14 cellular contexts compared by ENCODE assay signal in the genomic region with DNA sequence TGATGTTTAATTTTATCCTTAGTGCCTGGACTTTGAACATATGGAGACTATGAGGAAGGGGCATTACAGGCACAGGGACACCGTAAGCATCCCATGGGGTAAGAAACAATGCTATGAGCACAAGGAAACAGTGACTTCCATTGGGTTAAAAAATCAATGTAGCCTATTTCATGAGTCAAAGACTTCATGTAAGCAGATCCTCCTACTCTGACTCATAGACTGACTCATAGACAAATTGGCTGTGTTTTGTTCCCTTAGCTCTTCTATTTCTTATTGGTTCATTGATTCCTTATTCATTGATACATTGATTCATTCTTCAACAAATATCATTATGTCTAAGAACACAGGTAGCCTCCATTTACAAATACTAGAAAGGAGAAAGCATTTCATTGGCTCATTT.
DNase-seq lines count a peak whose midpoint lies in the region; ATAC-seq and TF ChIP-seq lines count a peak whose summit lies in the region.
"Had no signal": no experiment of that assay in that cellular context is flagged by ENCODE, and none has a peak within 500 bp of the region (broad histone marks: within the 10 kb centered on the region; RNA-seq: fewer than 3 reads in every experiment).

No MANE protein-coding gene starts in this region.

- H3K4me1 ChIP-seq in IMR-90 (ENCODE audit: control insufficient read depth, insufficient read depth, low read length), result peaks cover 7% of the 10 kb centered on the region
- H3K4me1 ChIP-seq in mesenchymal stem cell (ENCODE audit: control insufficient read depth, insufficient read depth, low read depth, low read length), result peaks cover 3% of the 10 kb centered on the region
- H3K4me1 ChIP-seq: BLaER1, heart left ventricle had no signal

- H3K4ac ChIP-seq in IMR-90 (ENCODE audit: low read depth, low read length) (peak overlapping the region; percentile 71), mesenchymal stem cell (ENCODE audit: low read depth in 1 of 2, low read length in 2 of 2) (no peak overlapping the region)

- H3K9me3 ChIP-seq in IMR-90 (ENCODE audit: control insufficient read depth, insufficient read depth, low read length) (no peaks in the 10 kb centered on the region), mesenchymal stem cell (ENCODE audit: control insufficient read depth, low read length) (no peaks in the 10 kb centered on the region)
- H3K9me3 ChIP-seq: BLaER1, heart left ventricle, thoracic aorta had no signal

- H2BK15ac ChIP-seq in IMR-90 (ENCODE audit: low read depth, low read length), result 0 out of 3 replicates have a peak overlapping the region, but pooled peaks have one; percentile 13
- H2BK15ac ChIP-seq in mesenchymal stem cell (ENCODE audit: low read depth, poor library complexity, severe bottlenecking), result no peak overlapping the region

- no peak for TF ChIP-seq CTCF in IMR-90 (conservative IDR thresholded peaks at IDR 0.05; ENCODE audit: low read depth, low read length)
- no peak for TF ChIP-seq CTCF in cardiac fibroblast (IDR thresholded peaks at IDR 0.05; ENCODE audit: low read depth, low read length)

- H2AK5ac ChIP-seq in IMR-90 (ENCODE audit: low read depth, low read length) (peak overlapping the region; percentile 46; the same call in 1 of the 2 replicates), mesenchymal stem cell (ENCODE audit: low read length, severe bottlenecking) (no peak overlapping the region)

- H3K9ac ChIP-seq in IMR-90 (ENCODE audit: low read depth, low read length) (no peak overlapping the region), mesenchymal stem cell (ENCODE audit: low read length) (peak overlapping the region; percentile 80)
- H3K9ac ChIP-seq: BLaER1 had no signal

- H2BK5ac ChIP-seq in IMR-90 (ENCODE audit: low read depth, low read length, poor library complexity, severe bottlenecking) (peak overlapping the region; percentile 85), mesenchymal stem cell (ENCODE audit: low read depth, low read length, poor library complexity, severe bottlenecking) (no peak overlapping the region)

- ATAC-seq in IMR-90 (ENCODE audit: low read depth), result peak; percentile 74
- no peak for ATAC-seq in HG03039 (IDR thresholded peaks at IDR 0.05; ENCODE audit: unreplicated experiment)
- ATAC-seq in activated CD4-positive, CD25-positive, alpha-beta regulatory T cell treated with anti-CD3 and anti-CD28 coated beads, Interleukin-2, amount 50 U/mL, for 24 hours, result no peak
- ATAC-seq: heart left ventricle had no signal

- intact Hi-C loops in IMR-90 (cut with micrococcal nuclease), result loop anchor here (5.0 to 10.0 kb wide), 2 partner anchors 103 to 341 kb away; no protein-coding TSS in a partner anchor

- H2BK12ac ChIP-seq in mesenchymal stem cell (ENCODE audit: low read length in 2 of 2), result no peak overlapping the region

- H3K27me3 ChIP-seq in IMR-90 (ENCODE audit: control insufficient read depth, insufficient read depth, low read length) (no peaks in the 10 kb centered on the region), mesenchymal stem cell (ENCODE audit: control insufficient read depth in 1 of 2, insufficient read depth in 1 of 2, low read length in 2 of 2) (no peaks in the 10 kb centered on the region)
- H3K27me3 ChIP-seq: BLaER1, heart left ventricle had no signal

- H3K27ac ChIP-seq in IMR-90 (ENCODE audit: insufficient read depth, low read length) (no peak overlapping the region), mesenchymal stem cell (ENCODE audit: low read length, poor library complexity, severe bottlenecking) (peak overlapping the region; percentile 45)
- H3K27ac ChIP-seq: BLaER1, heart left ventricle, thoracic aorta had no signal

- POLR2A ChIA-PET in IMR-90 (lab: Charles Lee; ENCODE audit: unreplicated experiment), result no interaction called here

- H3K4me3 ChIP-seq in IMR-90 (ENCODE audit: insufficient read depth, low read depth, low read length) (no peak overlapping the region), cardiac fibroblast (replicated peaks in 1 of 2; ENCODE audit: low read depth in 2 of 2, low read length in 2 of 2) (no peak overlapping the region), mesenchymal stem cell (ENCODE audit: insufficient read depth in 1 of 2, low read depth in 1 of 2, low read length in 2 of 2) (no peak overlapping the region)
- H3K4me3 ChIP-seq: BLaER1, heart left ventricle, thoracic aorta had no signal

- BruUV-seq in IMR-90 (replicated peaks; lab: Mats Ljungman, UMichigan), result no TSS peak

- H4K8ac ChIP-seq in IMR-90 (ENCODE audit: low read depth in 2 of 2, low read length in 2 of 2), result peak overlapping the region in 1 of 2 experiments; percentile 72; a peak in 1 of 4 replicates
- H4K8ac ChIP-seq in mesenchymal stem cell (ENCODE audit: low read length), result no peak overlapping the region

- no CpG with 5 or more reads among the region's 1 CpG for WGBS in IMR-90 (ENCODE audit: extremely low coverage in 2 of 2, insufficient read length in 1 of 2), 2 experiments
- 50% methylated on average over 1 of the region's 1 CpG for WGBS in mesenchymal stem cell

- H2BK20ac ChIP-seq in IMR-90 (ENCODE audit: low read depth, low read length), result peak overlapping the region; percentile 85; the same call in 1 of the 2 replicates

- no peaks in the 10 kb centered on the region for H4K20me1 ChIP-seq in IMR-90 (ENCODE audit: insufficient read depth, low read length)
- H4K20me1 ChIP-seq: BLaER1 had no signal

- no peak for TF ChIP-seq POLR2A in IMR-90 (IDR thresholded peaks at IDR 0.05; ENCODE audit: low read depth, low read length)

- no peaks in the 10 kb centered on the region for H3K36me3 ChIP-seq in IMR-90 (ENCODE audit: control insufficient read depth, insufficient read depth, low read length)
- H3K36me3 ChIP-seq in mesenchymal stem cell (ENCODE audit: control insufficient read depth in 1 of 2, insufficient read depth in 2 of 2, low read depth in 1 of 2, low read length in 2 of 2), result no peaks in the 10 kb centered on the region
- H3K36me3 ChIP-seq: BLaER1, heart left ventricle, thoracic aorta had no signal

- H3K18ac ChIP-seq in IMR-90 (ENCODE audit: low read depth, low read length) (peak overlapping the region; percentile 20; the same call in 1 of the 2 replicates), mesenchymal stem cell (ENCODE audit: low read depth in 1 of 2, low read length in 2 of 2) (no peak overlapping the region)

- H3K9me1 ChIP-seq in IMR-90 (ENCODE audit: insufficient read depth, low read length), result peaks cover 6% of the 10 kb centered on the region

- no peak overlapping the region for H3K56ac ChIP-seq in IMR-90 (ENCODE audit: extremely low read depth, insufficient read depth, low read length)

- in situ Hi-C loops in IMR-90 (cut with MboI; ENCODE audit: low sequenced_read_pairs), result no loop called here

- CTCF ChIA-PET in IMR-90 (lab: Yijun Ruan, JAX), result no interaction called here

- H2BK120ac ChIP-seq in IMR-90 (ENCODE audit: low read depth, low read length) (peak overlapping the region; percentile 76), mesenchymal stem cell (ENCODE audit: low read depth, low read length) (no peak overlapping the region)

- dilution Hi-C loops in IMR-90 (cut with HindIII; ENCODE audit: low sequenced_read_pairs, unreplicated experiment), result no loop called here

- H3K23ac ChIP-seq in IMR-90 (ENCODE audit: low read depth, low read length) (no peak overlapping the region), mesenchymal stem cell (ENCODE audit: low read length in 2 of 2) (no peak overlapping the region)

- peak; percentile 70 for DNase-seq in AG08395 (ENCODE audit: low spot score)
- peak; percentile 92 for DNase-seq in IMR-90
- DNase-seq in cardiac fibroblast (ENCODE audit: low read depth in 2 of 2), result peak; percentile 22 to 89
- peak; percentile 83 for DNase-seq in mesenchymal stem cell
- no peak for DNase-seq in NCI-H146 (lab: John Stamatoyannopoulos, UW)
- no peak for DNase-seq in cortex of kidney (lab: John Stamatoyannopoulos, UW)
- DNase-seq: activated CD4-positive, alpha-beta T cell treated with anti-CD3 and anti-CD28 coated beads, Interleukin-2, amount 10 ng/mL, durations not matched to agents 24 days and 14 days; GDM1; heart left ventricle; NCI-H1436 treated with DMSO at 0.1 percent for 48 hours had no signal

- H3K4me2 ChIP-seq in IMR-90 (ENCODE audit: low read depth, low read length) (no peak overlapping the region), mesenchymal stem cell (ENCODE audit: low read length, poor library complexity, severe bottlenecking) (no peak overlapping the region)
- H3K4me2 ChIP-seq: BLaER1 had no signal

- H3K79me1 ChIP-seq in IMR-90 (ENCODE audit: low read depth in 1 of 2, low read length in 2 of 2) (no peaks in the 10 kb centered on the region), mesenchymal stem cell (replicated peaks; ENCODE audit: low read length, poor library complexity, severe bottlenecking) (no peaks in the 10 kb centered on the region)

- TF ChIP-seq RAD21 in IMR-90 (IDR thresholded peaks at IDR 0.05; ENCODE audit: low read length), result no peak

- H4K91ac ChIP-seq in IMR-90 (ENCODE audit: insufficient read depth, low read depth, low read length) (no peak overlapping the region), mesenchymal stem cell (ENCODE audit: low read length) (no peak overlapping the region)

- H2AK9ac ChIP-seq in IMR-90 (replicated peaks; ENCODE audit: low read depth, low read length, poor library complexity), result no peak overlapping the region

- H3K14ac ChIP-seq in IMR-90 (replicated peaks; ENCODE audit: low read depth, low read length) (0 out of 2 replicates have a peak overlapping the region, but pooled peaks have one; percentile 29), mesenchymal stem cell (ENCODE audit: low read length in 2 of 2) (no peak overlapping the region)

- no peak overlapping the region for H4K5ac ChIP-seq in IMR-90 (ENCODE audit: low read depth, low read length)

- no peak overlapping the region for H2AFZ ChIP-seq in IMR-90 (replicated peaks; ENCODE audit: low read length, poor library complexity)
- no peak overlapping the region for H2AFZ ChIP-seq in mesenchymal stem cell (ENCODE audit: low read depth, low read length)

TF ChIP-seq in IMR-90, 13 proteins besides CTCF, POLR2A, EP300 and RAD21:
- TF ChIP-seq SMC3 (IDR thresholded peaks at IDR 0.05; ENCODE audit: low read depth, low read length) (no peak), MAFK (IDR thresholded peaks at IDR 0.05; ENCODE audit: low read depth, low read length) (0 out of 2 replicates have a peak, but pooled peaks have one; percentile 2), FOS (IDR thresholded peaks at IDR 0.05; ENCODE audit: low read depth, low read length) (peak; percentile 94)

Comparison
In these comparisons a context has a peak if more than half of its experiments do, and no peak if none do; other contexts are left out.
1. DNase-seq: peak in AG08395 (single experiment), IMR-90 (single experiment), cardiac fibroblast (2 of 2) and mesenchymal stem cell (single experiment); none in NCI-H146 (single experiment) and cortex of kidney (single experiment).